4 cellular contexts compared by ENCODE assay signal in the genomic region with DNA sequence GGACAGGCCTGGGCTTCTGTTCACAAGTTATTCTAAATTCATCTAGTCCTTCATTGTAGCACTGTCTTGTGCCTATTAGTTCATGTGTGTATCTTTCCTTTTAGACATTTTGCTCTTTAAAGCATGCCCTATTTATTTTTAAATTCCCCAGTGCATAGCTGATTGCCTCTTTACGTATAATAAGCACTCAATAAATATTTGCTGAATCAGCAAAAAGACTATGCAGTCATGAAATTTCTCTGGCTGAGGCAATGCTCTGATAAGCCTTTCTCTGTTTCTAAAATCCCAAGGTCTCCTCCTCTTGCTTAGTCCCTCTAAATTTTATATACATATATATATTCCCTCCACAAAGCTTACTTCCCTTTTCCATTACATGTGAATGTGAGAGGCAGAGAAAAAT.
TF ChIP-seq lines count a peak whose summit lies in the region.

No MANE protein-coding gene starts in this region.

TF ChIP-seq in HepG2, 621 proteins besides CTCF, POLR2A, EP300 and RAD21 (continues in another document):
- TF ChIP-seq ZBTB44 (CRISPR knock-in tag; IDR thresholded peaks at IDR 0.05) (no peak), ESRRA (CRISPR knock-in tag; IDR thresholded peaks at IDR 0.05; ENCODE audit: low read depth) (no peak), SYNCRIP (IDR thresholded peaks at IDR 0.05; ENCODE audit: insufficient read depth, low read depth, low read length) (no peak), KLF12 (CRISPR knock-in tag; IDR thresholded peaks at IDR 0.05; ENCODE audit: borderline replicate concordance) (no peak), RNF2 (conservative IDR thresholded peaks at IDR 0.05; ENCODE audit: low read depth) (no peak), PREB (CRISPR knock-in tag; IDR thresholded peaks at IDR 0.05) (no peak), MEF2D (CRISPR knock-in tag; IDR thresholded peaks at IDR 0.05) (no peak), MAFF (IDR thresholded peaks at IDR 0.05; ENCODE audit: low read depth, low read length) (peak; percentile 100), SP140L (CRISPR knock-in tag; IDR thresholded peaks at IDR 0.05; ENCODE audit: borderline replicate concordance) (no peak), TSC22D2 (CRISPR knock-in tag; IDR thresholded peaks at IDR 0.05; ENCODE audit: borderline replicate concordance) (no peak)
- TF ChIP-seq, protein P1, sequence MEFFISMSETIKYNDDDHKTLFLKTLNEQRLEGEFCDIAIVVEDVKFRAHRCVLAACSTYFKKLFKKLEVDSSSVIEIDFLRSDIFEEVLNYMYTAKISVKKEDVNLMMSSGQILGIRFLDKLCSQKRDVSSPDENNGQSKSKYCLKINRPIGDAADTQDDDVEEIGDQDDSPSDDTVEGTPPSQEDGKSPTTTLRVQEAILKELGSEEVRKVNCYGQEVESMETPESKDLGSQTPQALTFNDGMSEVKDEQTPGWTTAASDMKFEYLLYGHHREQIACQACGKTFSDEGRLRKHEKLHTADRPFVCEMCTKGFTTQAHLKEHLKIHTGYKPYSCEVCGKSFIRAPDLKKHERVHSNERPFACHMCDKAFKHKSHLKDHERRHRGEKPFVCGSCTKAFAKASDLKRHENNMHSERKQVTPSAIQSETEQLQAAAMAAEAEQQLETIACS (CRISPR knock-in tag; IDR thresholded peaks at IDR 0.05): no peak

TF ChIP-seq in IMR-90, 13 proteins besides CTCF, POLR2A, EP300 and RAD21:
- TF ChIP-seq FOS (IDR thresholded peaks at IDR 0.05; ENCODE audit: low read depth, low read length) (no peak), MAFK (IDR thresholded peaks at IDR 0.05; ENCODE audit: low read depth, low read length) (peak; percentile 100), MAZ (IDR thresholded peaks at IDR 0.05; ENCODE audit: borderline replicate concordance, low read depth, low read length) (no peak)
TF ChIP-seq in IMR-90: peak in this region for 1.

TF ChIP-seq in K562, 482 proteins besides CTCF, POLR2A, EP300 and RAD21:
- TF ChIP-seq TAF15 (IDR thresholded peaks at IDR 0.05; ENCODE audit: low read depth, low read length): no peak
- TF ChIP-seq ERF (CRISPR knock-in tag; IDR thresholded peaks at IDR 0.05): no peak
- peak; percentile 85 for TF ChIP-seq ZNF316 (IDR thresholded peaks at IDR 0.05)
- peak; percentile 97 for TF ChIP-seq MAFF (IDR thresholded peaks at IDR 0.05; ENCODE audit: low read length)
- peak; percentile 85 for TF ChIP-seq MAFG (tag; conservative IDR thresholded peaks at IDR 0.05)
- TF ChIP-seq C11orf30 (IDR thresholded peaks at IDR 0.05; ENCODE audit: low read depth): peak; percentile 69
- no peak for TF ChIP-seq ZNF764 (CRISPR knock-in tag; IDR thresholded peaks at IDR 0.05; ENCODE audit: low read depth)
- no peak for TF ChIP-seq ATF4 (CRISPR knock-in tag; IDR thresholded peaks at IDR 0.05)
- no peak for TF ChIP-seq SMAD1 (IDR thresholded peaks at IDR 0.05; ENCODE audit: low read depth, low read length, partially characterized antibody)
- no peak for TF ChIP-seq NONO (IDR thresholded peaks at IDR 0.05; ENCODE audit: low read depth in 2 of 2, low read length in 1 of 2)
- peak; percentile 98 for TF ChIP-seq MAFK (IDR thresholded peaks at IDR 0.05; ENCODE audit: low read length)
- no peak for TF ChIP-seq EZH2 (IDR thresholded peaks at IDR 0.05; ENCODE audit: borderline replicate concordance, low read depth, low read length)
- no peak for TF ChIP-seq TSHZ1 (CRISPR knock-in tag; IDR thresholded peaks at IDR 0.05)
- no peak for TF ChIP-seq SMARCC2 (IDR thresholded peaks at IDR 0.05; ENCODE audit: low read depth)
- TF ChIP-seq PHF8 (IDR thresholded peaks at IDR 0.05; ENCODE audit: borderline replicate concordance, low read length): no peak
- TF ChIP-seq NFXL1 (CRISPR knock-in tag; IDR thresholded peaks at IDR 0.05): no peak

TF ChIP-seq in SK-N-SH, 30 proteins besides CTCF, POLR2A, EP300 and RAD21:
- TF ChIP-seq ZBTB33 (IDR thresholded peaks at IDR 0.05; ENCODE audit: borderline replicate concordance, low read depth) (no peak), USF1 (IDR thresholded peaks at IDR 0.05; ENCODE audit: borderline replicate concordance, low read depth) (no peak), REST (IDR thresholded peaks at IDR 0.05; ENCODE audit: low read depth, low read length) (no peak), SIN3A (IDR thresholded peaks at IDR 0.05; ENCODE audit: borderline replicate concordance, low read depth, low read length) (no peak), SMC3 (IDR thresholded peaks at IDR 0.05; ENCODE audit: low read depth, low read length) (no peak), NRF1 (IDR thresholded peaks at IDR 0.05; ENCODE audit: low read depth, low read length) (no peak), MEF2A (IDR thresholded peaks at IDR 0.05; ENCODE audit: borderline replicate concordance, low read depth) (no peak), GATA2 (CRISPR knock-in tag; IDR thresholded peaks at IDR 0.05) (no peak)
